1 cellular context compared by ENCODE assay signal in the genomic region with DNA sequence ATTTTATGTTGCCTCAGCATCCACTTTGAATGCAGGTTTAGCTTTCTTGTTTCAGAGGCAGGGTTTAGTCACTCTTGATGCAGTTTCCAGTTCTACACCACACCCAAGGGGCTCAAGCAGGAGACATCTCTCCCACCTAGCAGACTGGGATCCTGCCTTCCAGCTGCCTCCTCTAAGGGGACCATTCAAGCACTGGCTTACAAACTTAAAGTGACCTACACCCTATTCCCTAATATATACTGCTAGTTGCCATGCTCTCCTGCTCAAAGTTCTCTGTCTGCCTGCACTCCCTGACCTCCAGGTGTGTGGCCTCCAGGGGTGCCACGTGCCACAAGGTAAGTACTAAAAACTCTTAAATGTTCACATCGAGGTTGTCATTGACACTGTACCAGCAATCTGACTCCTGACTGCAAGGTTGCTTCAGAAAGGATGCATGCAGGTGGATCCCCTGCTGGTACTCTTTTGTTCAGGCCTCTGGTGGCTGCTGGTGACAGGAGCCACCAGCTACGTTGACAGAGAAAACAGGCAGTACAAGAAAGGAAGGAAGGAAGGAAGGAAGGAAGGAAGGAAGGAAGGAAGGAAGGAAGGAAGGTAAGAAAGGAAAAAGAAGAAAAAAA.
A peak's percentile ranks its signal among the peaks of the same experiment; 100 is the strongest.
TF ChIP-seq lines count a peak whose summit lies in the region.

No MANE protein-coding gene starts in this region.

TF ChIP-seq in GM23338, 12 proteins besides CTCF, POLR2A, EP300 and RAD21:
- peak; percentile 8; the same call in 1 of the 2 replicates for TF ChIP-seq ZNF462 (CRISPR knock-in tag; IDR thresholded peaks at IDR 0.05)
- no peak for TF ChIP-seq ZNF331 (CRISPR knock-in tag; IDR thresholded peaks at IDR 0.05; ENCODE audit: low read depth)
